ENCODE assay signal across 8 cellular contexts in genomic region chr3:142724682-142725351, GRCh38. TPM values are rescaled to one million over a fixed set of nuclear protein-coding genes. Genes with fewer than 3 reads are reported as not detected.
DNase-seq lines count a peak whose midpoint lies in the region; ATAC-seq and TF ChIP-seq lines count a peak whose summit lies in the region.

No MANE protein-coding gene starts in this region.

- H3K27ac Mint-ChIP-seq in CD4-positive, alpha-beta T cell, result peak overlapping the region; percentile 85
- H3K27ac Mint-ChIP-seq in T-cell, result peak overlapping the region in 1 of 2 donors; percentile 11

- H3K27me3 Mint-ChIP-seq in CD4-positive, alpha-beta T cell, result peaks cover 18% of the 10 kb centered on the region
- peaks cover 19 to 20% of the 10 kb centered on the region in 2 donors for H3K27me3 Mint-ChIP-seq in T-cell

- H3K4me3 Mint-ChIP-seq in CD4-positive, alpha-beta T cell, result peak overlapping the region; percentile 93
- H3K4me3 Mint-ChIP-seq in T-cell, result peak overlapping the region; percentile 80 to 89 (median 85)

- H3K9ac ChIP-seq in HUES48 (ENCODE audit: low read depth, low read length), result peak overlapping the region; percentile 94

- no peaks in the 10 kb centered on the region for H3K27me3 ChIP-seq in CD4-positive, alpha-beta T cell (ENCODE audit: control insufficient read depth, insufficient read depth, low read length)
- no peaks in the 10 kb centered on the region for H3K27me3 ChIP-seq in HUES48 (ENCODE audit: control insufficient read depth, insufficient read depth, low read length)
- no peaks in the 10 kb centered on the region for H3K27me3 ChIP-seq in dorsolateral prefrontal cortex
- H3K27me3 ChIP-seq in left lung, result peaks cover 0 to 41% of the 10 kb centered on the region in 2 donors

- TF ChIP-seq CTCF in CD4-positive, alpha-beta T cell (IDR thresholded peaks at IDR 0.05), result no peak
- TF ChIP-seq CTCF in dorsolateral prefrontal cortex (IDR thresholded peaks at IDR 0.05 in 54 of 56, conservative IDR thresholded peaks at IDR 0.05 in 2 of 56; ENCODE audit: low read depth in 1 of 56, partially characterized antibody in 56 of 56) (peak in 8 of 56 donors; percentile 8 to 26 (median 15)), left lung (IDR thresholded peaks at IDR 0.05) (no peak), GM10266 (IDR thresholded peaks at IDR 0.05; ENCODE audit: control insufficient read depth, insufficient read depth, low read depth, missing control alignments) (no peak)

- H3K4me3 ChIP-seq in HUES48 (ENCODE audit: low read depth, low read length) (peak overlapping the region; percentile 99), dorsolateral prefrontal cortex (peak overlapping the region; percentile 59 to 96 (median 83)), left lung (peak overlapping the region; percentile 61 to 69)

- H3K36me3 Mint-ChIP-seq in CD4-positive, alpha-beta T cell (ENCODE audit: low read depth), result peaks cover 3% of the 10 kb centered on the region
- no peaks in the 10 kb centered on the region for H3K36me3 Mint-ChIP-seq in T-cell

- intact Hi-C loops in CD4-positive, alpha-beta T cell (cut with DNase I, micrococcal nuclease), result loop anchor here (1.0 to 10.0 kb wide), 6 partner anchors 128 to 1247 kb away; partner anchors contain the start of genes ATR (in 2 of the 2), DIPK2A (in 2 of the 2) and PLS1 (in 1 of the 2)
- intact Hi-C loops in dorsolateral prefrontal cortex (cut with DNase I), result loop anchor here (5.0 kb wide), 1 partner anchor 148 kb away; the partner anchor contains the start of gene ATR (in 2 of the 2)
- intact Hi-C loops in left lung (cut with DNase I), result no loop called here

- no peak overlapping the region for H3K27ac ChIP-seq in CD4-positive, alpha-beta T cell (ENCODE audit: low read depth, low read length)
- H3K27ac ChIP-seq in HUES48 (ENCODE audit: low read depth, low read length), result peak overlapping the region; percentile 97
- peak overlapping the region in 55 of 59 donors; percentile 17 to 97 (median 79) for H3K27ac ChIP-seq in dorsolateral prefrontal cortex
- H3K27ac ChIP-seq in left lung, result peak overlapping the region in 1 of 2 donors; percentile 73

- H3K9me3 Mint-ChIP-seq in CD4-positive, alpha-beta T cell, result no peaks in the 10 kb centered on the region
- H3K9me3 Mint-ChIP-seq in T-cell, result no peaks in the 10 kb centered on the region

- no peaks in the 10 kb centered on the region for H3K9me3 ChIP-seq in CD4-positive, alpha-beta T cell (ENCODE audit: control insufficient read depth, low read length)
- H3K9me3 ChIP-seq in HUES48 (ENCODE audit: control insufficient read depth, insufficient read depth, low read length) (no peaks in the 10 kb centered on the region), left lung (no peaks in the 10 kb centered on the region)

- peak in 6 of 10 experiments; percentile 1 to 39 (median 6) for DNase-seq in CD4-positive, alpha-beta T cell
- DNase-seq in T-cell, result peak in 11 of 34 experiments; percentile 0 to 25 (median 4)
- peak in 8 of 10 donors; percentile 14 to 64 (median 43) for DNase-seq in dorsolateral prefrontal cortex
- peak; percentile 41 to 78 for DNase-seq in left lung
- DNase-seq in stimulated activated CD8-positive, alpha-beta memory T cell treated with anti-CD3 and anti-CD28 coated beads, Interleukin-2, amount 100 ng/mL, for 48 hours (ENCODE audit: low read depth in 2 of 2), result peak; percentile 3 to 4
- DNase-seq in GM10266 (ENCODE audit: extremely low spot score), result no peak

- H3K4me1 ChIP-seq in HUES48 (ENCODE audit: control insufficient read depth, insufficient read depth, low read length), result peaks cover 9% of the 10 kb centered on the region; the same call in 1 of the 2 replicates
- peaks cover 0 to 16% of the 10 kb centered on the region in 2 donors for H3K4me1 ChIP-seq in left lung

- CTCF ChIA-PET in CD4-positive, alpha-beta T cell (lab: Charles Lee), result no interaction called here
- CTCF ChIA-PET in T-cell (lab: Charles Lee), result no interaction called here

- POLR2A ChIA-PET in CD4-positive, alpha-beta T cell (lab: Charles Lee), result interaction anchor here (0.6 to 2.6 kb wide), 8 partner anchors 8 to 1247 kb away, joined by 3 to 17 read pairs (median 6); partner anchors contain the start of genes ATR, DIPK2A and U2SURP
- POLR2A ChIA-PET in T-cell (lab: Charles Lee), result no interaction called here

- peaks cover 36% of the 10 kb centered on the region for H3K4me1 Mint-ChIP-seq in CD4-positive, alpha-beta T cell (ENCODE audit: low read depth)
- H3K4me1 Mint-ChIP-seq in T-cell, result peaks cover 11 to 32% (median 13%) of the 10 kb centered on the region in 3 donors

- peak; percentile 1 for ATAC-seq in CD4-positive, alpha-beta T cell (ENCODE audit: poor library complexity)
- ATAC-seq in GM19463 (IDR thresholded peaks at IDR 0.05; ENCODE audit: unreplicated experiment) (peak; percentile 8), T-cell (replicated peaks in 1 of 4) (peak in 1 of 4 experiments; percentile 1), left lung (peak; percentile 60)

- H3K36me3 ChIP-seq in HUES48 (ENCODE audit: control insufficient read depth, insufficient read depth, low read length) (peaks cover 5% of the 10 kb centered on the region; the same call in 1 of the 2 replicates), left lung (no peaks in the 10 kb centered on the region)

RNA-seq across cellular contexts. Expression of gene TRPC1, which starts 1.0 kb away (rescaled TPM):
- total RNA-seq in CD4-positive, alpha-beta T cell, result 1 to 10 TPM; 3.1 to 4.2 TPM
- total RNA-seq in T-cell, result 1 to 10 TPM; 3.9 to 7.5 (median 4.4) TPM
- total RNA-seq in dorsolateral prefrontal cortex, result 10 to 100 TPM; 23.1 to 52.5 (median 33.1) TPM
- total RNA-seq in left lung, result 1 to 10 TPM; 5.6 to 6.1 TPM

Comparison
In these comparisons a context has a peak if more than half of its experiments do, and no peak if none do; other contexts are left out.
1. intact Hi-C loops: an anchor here in CD4-positive, alpha-beta T cell (1.0 to 10.0 kb wide) and dorsolateral prefrontal cortex (5.0 kb wide); none called in left lung.